ENCODE assay signal across 8 cellular contexts in the genomic region with DNA sequence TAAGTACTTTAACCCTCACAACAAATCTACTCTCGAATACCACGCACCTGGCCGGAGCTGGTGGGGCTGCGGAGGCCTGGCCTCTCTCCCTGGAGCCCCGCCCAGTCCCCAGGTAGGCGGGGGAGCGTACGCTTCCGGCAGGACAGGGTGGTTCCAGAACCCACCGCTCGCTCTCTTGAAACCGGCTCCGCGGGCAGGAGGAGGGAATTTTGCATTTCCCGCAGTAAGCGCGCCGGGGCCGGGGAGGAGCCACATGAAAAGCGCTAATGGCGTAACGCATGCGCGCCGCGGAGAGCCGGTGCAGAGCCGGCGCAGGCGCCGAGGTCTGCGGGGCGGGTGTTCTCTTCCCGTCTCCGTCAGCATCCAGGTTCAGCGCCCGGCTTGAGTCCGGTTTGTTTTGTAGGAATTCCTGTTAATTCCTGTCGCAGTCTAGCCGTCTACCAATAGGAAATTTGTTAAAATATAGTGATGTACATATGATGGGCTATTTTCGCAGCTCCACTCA. TPM values are rescaled to one million over a fixed set of nuclear protein-coding genes. Genes with fewer than 3 reads are reported as not detected.
A peak's percentile ranks its signal among the peaks of the same experiment; 100 is the strongest.
DNase-seq lines count a peak whose midpoint lies in the region; ATAC-seq, FAIRE-seq and TF ChIP-seq lines count a peak whose summit lies in the region.

No MANE protein-coding gene starts in this region.

- TF ChIP-seq POLR2A in A549 (IDR thresholded peaks at IDR 0.05; ENCODE audit: low read length) = peak; percentile 51

- 3% methylated on average over 40 of the region's 41 CpGs for WGBS in A549 (ENCODE audit: missing lambda C conversion rate)

- H3K27me3 ChIP-seq in keratinocyte (ENCODE audit: control insufficient read depth, extremely low read depth, insufficient read depth, low read length) = peaks cover 5% of the 10 kb centered on the region

- H3K79me2 ChIP-seq in keratinocyte (ENCODE audit: control insufficient read depth, insufficient read depth, low read length) = no peaks in the 10 kb centered on the region

- no peaks in the 10 kb centered on the region for H3K9me1 ChIP-seq in keratinocyte (ENCODE audit: control insufficient read depth, extremely low read depth, insufficient read depth, low read length)

- H3K4me2 ChIP-seq in A549 (peak overlapping the region; percentile 83), keratinocyte (ENCODE audit: control insufficient read depth, extremely low read depth, insufficient read depth, low read depth, low read length) (peak overlapping the region; percentile 96)

- H3K27ac ChIP-seq in A549 = peak overlapping the region; percentile 67 to 80
- H3K27ac ChIP-seq in keratinocyte (ENCODE audit: control insufficient read depth, insufficient read depth, low read length) = no peak overlapping the region

- TF ChIP-seq CTCF in A549 (IDR thresholded peaks at IDR 0.05) (no peak), keratinocyte (optimal IDR thresholded peaks at IDR 0.05 in 1 of 3, IDR thresholded peaks at IDR 0.05 in 1 of 3, conservative IDR thresholded peaks at IDR 0.05 in 1 of 3; ENCODE audit: extremely low read depth in 1 of 3, insufficient read depth in 2 of 3, low read length in 3 of 3) (no peak)

- H3K9me3 ChIP-seq in A549 (no peaks in the 10 kb centered on the region), keratinocyte (ENCODE audit: control insufficient read depth, low read depth, low read length) (no peaks in the 10 kb centered on the region)

- H3K4me1 ChIP-seq in A549 (peaks cover 3% of the 10 kb centered on the region; the same call in 1 of the 3 replicates), keratinocyte (ENCODE audit: control insufficient read depth, extremely low read depth, insufficient read depth, low read length) (peaks cover 19% of the 10 kb centered on the region)

- CTCF ChIA-PET in A549 (lab: Yijun Ruan, JAX) = interaction anchor here (1.2 to 5.2 kb wide), 5 partner anchors 8 to 714 kb away, joined by 3 to 62 read pairs (median 13); no protein-coding TSS in a partner anchor

- DNase-seq in A549 (ENCODE audit: low read depth in 1 of 2, low spot score in 1 of 2) (peak; percentile 63 to 76), NCI-H2107 treated with DMSO at 0.1 percent for 48 hours (lab: John Stamatoyannopoulos, UW; ENCODE audit: unreplicated experiment) (peak; percentile 88), keratinocyte (ENCODE audit: low read depth, low spot score) (no peak)
- DNase-seq in activated CD4-positive, CD25-positive, alpha-beta regulatory T cell (lab: John Stamatoyannopoulos, UW) = peak; percentile 35 to 60 (median 52)
- peak; percentile 77 for DNase-seq in central memory CD4-positive, alpha-beta T cell
- DNase-seq in stimulated activated CD4-positive, alpha-beta T cell treated with anti-CD3 and anti-CD28 coated beads, Interleukin-15, amount 100 ng/mL, for 24 hours = peak; percentile 88

- FAIRE-seq in A549 (lab: Jason Lieb, UNC) (no peak), keratinocyte (lab: Jason Lieb, UNC) (no peak)

- POLR2A ChIA-PET in A549 (lab: Yijun Ruan, JAX) = interaction anchor here (1.2 kb wide), 1 partner anchor 246 kb away, joined by 3 read pairs; the partner anchor contains the start of gene TEX10

- ATAC-seq in A549 (peak; percentile 69 to 90), GM18861 (IDR thresholded peaks at IDR 0.05; ENCODE audit: unreplicated experiment) (peak; percentile 69), HG03064 (IDR thresholded peaks at IDR 0.05; ENCODE audit: low read depth, unreplicated experiment) (peak; percentile 63)

- dilution Hi-C loops in keratinocyte (cut with MboI; ENCODE audit: extremely low pct_ligation_motif_present, low sequenced_read_pairs) = loop anchor here (25.0 kb wide), 1 partner anchor 286 kb away; no protein-coding TSS in a partner anchor

- peak overlapping the region; percentile 47 for H3K9ac ChIP-seq in keratinocyte (ENCODE audit: control insufficient read depth, extremely low read depth, insufficient read depth, low read length)

- H3K4me3 ChIP-seq in A549 (peak overlapping the region; percentile 62), keratinocyte (ENCODE audit: control insufficient read depth in 2 of 3, extremely low read depth in 1 of 3, insufficient read depth in 2 of 3, low read depth in 1 of 3, low read length in 3 of 3) (peak overlapping the region; percentile 40 to 77 (median 74))

- no peak for TF ChIP-seq RAD21 in A549 (conservative IDR thresholded peaks at IDR 0.05 in 1 of 2, IDR thresholded peaks at IDR 0.05 in 1 of 2)

- H4K20me1 ChIP-seq in keratinocyte (ENCODE audit: control insufficient read depth, extremely low read depth, insufficient read depth, low read length) = no peaks in the 10 kb centered on the region

- peak overlapping the region; percentile 93 for H2AFZ ChIP-seq in keratinocyte (ENCODE audit: control insufficient read depth, low read length)

- H3K36me3 ChIP-seq in keratinocyte (ENCODE audit: control insufficient read depth in 2 of 2, extremely low read depth in 1 of 2, insufficient read depth in 2 of 2, low read length in 2 of 2) = no peaks in the 10 kb centered on the region

- TF ChIP-seq EP300 in A549 (IDR thresholded peaks at IDR 0.05) = no peak

TF ChIP-seq in A549, 52 proteins besides CTCF, POLR2A, EP300 and RAD21:
- TF ChIP-seq NPAS2 (CRISPR knock-in tag; IDR thresholded peaks at IDR 0.05; ENCODE audit: borderline replicate concordance) (no peak), JUN (IDR thresholded peaks at IDR 0.05) (peak in 1 of 2 experiments; percentile 36; a peak in 1 of 5 replicates)
- TF ChIP-seq, protein P1, sequence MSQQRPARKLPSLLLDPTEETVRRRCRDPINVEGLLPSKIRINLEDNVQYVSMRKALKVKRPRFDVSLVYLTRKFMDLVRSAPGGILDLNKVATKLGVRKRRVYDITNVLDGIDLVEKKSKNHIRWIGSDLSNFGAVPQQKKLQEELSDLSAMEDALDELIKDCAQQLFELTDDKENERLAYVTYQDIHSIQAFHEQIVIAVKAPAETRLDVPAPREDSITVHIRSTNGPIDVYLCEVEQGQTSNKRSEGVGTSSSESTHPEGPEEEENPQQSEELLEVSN (IDR thresholded peaks at IDR 0.05; ENCODE audit: borderline replicate concordance, low read depth) = peak; percentile 37; the same call in 1 of the 2 replicates
- TF ChIP-seq, protein P2, sequence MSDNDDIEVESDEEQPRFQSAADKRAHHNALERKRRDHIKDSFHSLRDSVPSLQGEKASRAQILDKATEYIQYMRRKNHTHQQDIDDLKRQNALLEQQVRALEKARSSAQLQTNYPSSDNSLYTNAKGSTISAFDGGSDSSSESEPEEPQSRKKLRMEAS (IDR thresholded peaks at IDR 0.05) = peak; percentile 55

RNA-seq across cellular contexts. Expression of gene CAVIN4, which starts 20.8 kb away (rescaled TPM):
- polyA plus RNA-seq in A549 (2011; rRNA removed) (0.57 and 0.61 TPM in 2 replicates), A549 (2017; fragmentation: RNase III; extraction: RNeasy Plus Mini Kit Qiagen cat#74134 plus additional on column Dnase treatment) (0.62 to 0.86 TPM (median 0.79 TPM) in 3 replicates), keratinocyte (0.10 to 0.18 TPM (median 0.18 TPM) in 3 replicates)
- 0.22 and 0.25 TPM in 2 replicates for polyA plus RNA-seq in A549 (2012; cell fraction: cytosol; rRNA removed)
- 0.30 and 0.50 TPM in 2 replicates for polyA plus RNA-seq in A549 (2012; cell fraction: nucleus; rRNA removed)
- 0.17 and 0.19 TPM in 2 replicates for polyA minus RNA-seq in A549 (2011; rRNA and poly(A)+ RNA removed)
- not detected for polyA plus RNA-seq in keratinocyte (2011; ENCODE audit: low read depth)
- polyA plus RNA-seq in keratinocyte (2011; cell fraction: cytosol; rRNA removed) = 0.12 TPM in 1 of 2 replicates, not detected in the other
- polyA plus RNA-seq in keratinocyte (2011; cell fraction: nucleus; rRNA removed) = 0.44 and 0.70 TPM in 2 replicates
- 0.16 and 0.23 TPM in 2 replicates for polyA plus RNA-seq in keratinocyte (2012; ENCODE audit: low replicate concordance)
- 0.07 to 0.45 TPM in 2 of 3 replicates, not detected in the other for polyA minus RNA-seq in keratinocyte
- not detected for polyA minus RNA-seq in keratinocyte (2011; cell fraction: cytosol; rRNA and poly(A)+ RNA removed)
- polyA minus RNA-seq in keratinocyte (2011; cell fraction: nucleus; rRNA and poly(A)+ RNA removed) = 0.32 and 0.62 TPM in 2 replicates
